Comparison of ENCODE assay signal across 10 cellular contexts in the genomic region with DNA sequence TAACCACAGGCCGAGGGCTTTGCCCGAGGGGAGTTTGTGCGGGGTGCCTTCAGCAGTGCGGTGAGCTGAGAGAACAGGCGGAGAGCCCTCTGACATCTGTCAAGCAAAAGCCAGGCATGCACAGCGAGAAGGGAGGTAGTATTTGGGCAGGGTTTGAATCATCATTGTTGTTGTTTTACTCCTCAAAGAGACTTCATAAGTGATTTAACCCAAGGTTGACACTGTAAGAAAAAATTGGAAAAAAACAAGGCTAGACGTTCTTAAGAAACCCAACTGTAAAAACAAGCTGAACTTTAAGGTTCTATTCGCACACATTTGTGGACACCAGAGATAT. TPM values are rescaled to one million over a fixed set of nuclear protein-coding genes. Genes with fewer than 3 reads are reported as not detected.
A peak's percentile ranks its signal among the peaks of the same experiment; 100 is the strongest.
DNase-seq lines count a peak whose midpoint lies in the region; ATAC-seq and TF ChIP-seq lines count a peak whose summit lies in the region.
"Had no signal": no experiment of that assay in that cellular context is flagged by ENCODE, and none has a peak within 500 bp of the region (broad histone marks: within the 10 kb centered on the region; RNA-seq: fewer than 3 reads in every experiment).

No MANE protein-coding gene starts in this region.

- H3K9me3 ChIP-seq in iPS DF 6.9 (ENCODE audit: control insufficient read depth, insufficient read depth, low read length) (no peaks in the 10 kb centered on the region), aorta (ENCODE audit: control insufficient read depth, low read length) (no peaks in the 10 kb centered on the region)

- H3K36me3 ChIP-seq in iPS DF 6.9 (ENCODE audit: control insufficient read depth, insufficient read depth, low read length) (peaks cover 2% of the 10 kb centered on the region; the same call in 1 of the 2 replicates), aorta (ENCODE audit: control insufficient read depth in 1 of 2, insufficient read depth in 2 of 2, low read length in 1 of 2) (no peaks in the 10 kb centered on the region)

- H3K4me3 ChIP-seq in iPS DF 6.9 (ENCODE audit: low read length) (peak overlapping the region; percentile 51; the same call in 1 of the 2 replicates), aorta (ENCODE audit: low read length in 2 of 2) (peak overlapping the region in 1 of 2 donors; percentile 50)

- H3K27ac ChIP-seq in iPS DF 6.9 (ENCODE audit: low read length) (no peak overlapping the region), aorta (ENCODE audit: low read depth in 1 of 2, low read length in 2 of 2) (no peak overlapping the region)

- no peaks in the 10 kb centered on the region for H3K4me1 ChIP-seq in iPS DF 6.9 (ENCODE audit: control insufficient read depth, insufficient read depth, low read length)
- no peaks in the 10 kb centered on the region for H3K4me1 ChIP-seq in aorta (ENCODE audit: control insufficient read depth in 1 of 2, insufficient read depth in 2 of 2, low read length in 2 of 2)

- intact Hi-C loops in aorta (cut with DNase I): no loop called here

- H3K4me1 Mint-ChIP-seq in stimulated activated memory B cell treated with anti-CD40 and anti-IgM and Interleukin-4, amounts not matched to agents 10 μg/mL and 1 μg/mL and 100 μg/mL, for 72 hours: peaks cover 13% of the 10 kb centered on the region

- H3K36me3 Mint-ChIP-seq in stimulated activated memory B cell treated with anti-CD40 and anti-IgM and Interleukin-4, amounts not matched to agents 10 μg/mL and 1 μg/mL and 100 μg/mL, for 72 hours: no peaks in the 10 kb centered on the region
- H3K36me3 Mint-ChIP-seq: CD14-positive monocyte had no signal

- ATAC-seq in SK-N-SH treated with all-trans-retinoic acid at 6 μM for 48 hours (0 out of 3 replicates have a peak, but pooled peaks have one; percentile 2), aorta (ENCODE audit: low FRiP score) (no peak), omental fat pad (ENCODE audit: low FRiP score) (no peak)
- ATAC-seq in stimulated activated memory B cell treated with anti-CD40 and anti-IgM and Interleukin-4, amounts not matched to agents 10 μg/mL and 1 μg/mL and 100 μg/mL, for 72 hours: no peak

- H3K27me3 ChIP-seq in iPS DF 6.9 (ENCODE audit: control insufficient read depth, insufficient read depth, low read length) (no peaks in the 10 kb centered on the region), aorta (ENCODE audit: control insufficient read depth in 1 of 2, insufficient read depth in 2 of 2, low read length in 1 of 2) (no peaks in the 10 kb centered on the region)

- H3K9me3 Mint-ChIP-seq in stimulated activated memory B cell treated with anti-CD40 and anti-IgM and Interleukin-4, amounts not matched to agents 10 μg/mL and 1 μg/mL and 100 μg/mL, for 72 hours: no peaks in the 10 kb centered on the region
- H3K9me3 Mint-ChIP-seq: dendritic cell treated with granulocyte-macrophage colony-stimulating factor and Interleukin-4, amounts not matched to agents 40 ng/mL and 50 ng/mL, for 4 days had no signal

- no CpG with 5 or more reads among the region's 8 CpGs for WGBS in iPS DF 6.9 (ENCODE audit: insufficient coverage, insufficient read length)
- 21 to 27% methylated on average over 8 of the region's 8 CpGs for WGBS in aorta, 2 donors

- H3K4me3 Mint-ChIP-seq in stimulated activated memory B cell treated with anti-CD40 and anti-IgM and Interleukin-4, amounts not matched to agents 10 μg/mL and 1 μg/mL and 100 μg/mL, for 72 hours: peak overlapping the region; percentile 95

- TF ChIP-seq CTCF in omental fat pad (IDR thresholded peaks at IDR 0.05): no peak

- no peaks in the 10 kb centered on the region for H3K27me3 Mint-ChIP-seq in stimulated activated memory B cell treated with anti-CD40 and anti-IgM and Interleukin-4, amounts not matched to agents 10 μg/mL and 1 μg/mL and 100 μg/mL, for 72 hours

- H3K27ac Mint-ChIP-seq in stimulated activated memory B cell treated with anti-CD40 and anti-IgM and Interleukin-4, amounts not matched to agents 10 μg/mL and 1 μg/mL and 100 μg/mL, for 72 hours: no peak overlapping the region
- H3K27ac Mint-ChIP-seq: dendritic cell treated with granulocyte-macrophage colony-stimulating factor and Interleukin-4, amounts not matched to agents 40 ng/mL and 50 ng/mL, for 4 days had no signal

- DNase-seq in NCI-H2081 (lab: John Stamatoyannopoulos, UW) (peak; percentile 7 to 38), NCI-H2081 treated with DMSO at 0.1 percent for 48 hours (lab: John Stamatoyannopoulos, UW) (no peak), iPS DF 6.9 (ENCODE audit: low read depth, low spot score) (no peak), aorta (no peak), omental fat pad (ENCODE audit: low spot score) (no peak), GM19240 (ENCODE audit: insufficient read length, low spot score) (no peak)

TF ChIP-seq in SK-N-SH treated with all-trans-retinoic acid at 6 μM for 48 hours, 23 proteins besides CTCF, POLR2A, EP300 and RAD21:
- TF ChIP-seq ZNF70 (CRISPR knock-in tag; IDR thresholded peaks at IDR 0.05): no peak
- TF ChIP-seq ZC3H10 (CRISPR knock-in tag; IDR thresholded peaks at IDR 0.05): no peak
- no peak for TF ChIP-seq GLIS3 (CRISPR knock-in tag; IDR thresholded peaks at IDR 0.05)
- TF ChIP-seq ISL1 (CRISPR knock-in tag; IDR thresholded peaks at IDR 0.05): no peak
- TF ChIP-seq ZFP30 (CRISPR knock-in tag; IDR thresholded peaks at IDR 0.05): no peak
- no peak for TF ChIP-seq ARNTL (CRISPR knock-in tag; IDR thresholded peaks at IDR 0.05; ENCODE audit: borderline replicate concordance, low read depth)
- no peak for TF ChIP-seq OSR1 (CRISPR knock-in tag; IDR thresholded peaks at IDR 0.05)
- TF ChIP-seq ZNF565 (CRISPR knock-in tag; conservative IDR thresholded peaks at IDR 0.05; ENCODE audit: low read depth): no peak
- TF ChIP-seq BACH2 (CRISPR knock-in tag; IDR thresholded peaks at IDR 0.05; ENCODE audit: borderline replicate concordance): no peak
- no peak for TF ChIP-seq ZFP3 (CRISPR knock-in tag; IDR thresholded peaks at IDR 0.05)
- TF ChIP-seq, protein P1, sequence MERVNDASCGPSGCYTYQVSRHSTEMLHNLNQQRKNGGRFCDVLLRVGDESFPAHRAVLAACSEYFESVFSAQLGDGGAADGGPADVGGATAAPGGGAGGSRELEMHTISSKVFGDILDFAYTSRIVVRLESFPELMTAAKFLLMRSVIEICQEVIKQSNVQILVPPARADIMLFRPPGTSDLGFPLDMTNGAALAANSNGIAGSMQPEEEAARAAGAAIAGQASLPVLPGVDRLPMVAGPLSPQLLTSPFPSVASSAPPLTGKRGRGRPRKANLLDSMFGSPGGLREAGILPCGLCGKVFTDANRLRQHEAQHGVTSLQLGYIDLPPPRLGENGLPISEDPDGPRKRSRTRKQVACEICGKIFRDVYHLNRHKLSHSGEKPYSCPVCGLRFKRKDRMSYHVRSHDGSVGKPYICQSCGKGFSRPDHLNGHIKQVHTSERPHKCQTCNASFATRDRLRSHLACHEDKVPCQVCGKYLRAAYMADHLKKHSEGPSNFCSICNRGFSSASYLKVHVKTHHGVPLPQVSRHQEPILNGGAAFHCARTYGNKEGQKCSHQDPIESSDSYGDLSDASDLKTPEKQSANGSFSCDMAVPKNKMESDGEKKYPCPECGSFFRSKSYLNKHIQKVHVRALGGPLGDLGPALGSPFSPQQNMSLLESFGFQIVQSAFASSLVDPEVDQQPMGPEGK (CRISPR knock-in tag; IDR thresholded peaks at IDR 0.05; ENCODE audit: borderline replicate concordance): no peak
- TF ChIP-seq, protein P2, sequence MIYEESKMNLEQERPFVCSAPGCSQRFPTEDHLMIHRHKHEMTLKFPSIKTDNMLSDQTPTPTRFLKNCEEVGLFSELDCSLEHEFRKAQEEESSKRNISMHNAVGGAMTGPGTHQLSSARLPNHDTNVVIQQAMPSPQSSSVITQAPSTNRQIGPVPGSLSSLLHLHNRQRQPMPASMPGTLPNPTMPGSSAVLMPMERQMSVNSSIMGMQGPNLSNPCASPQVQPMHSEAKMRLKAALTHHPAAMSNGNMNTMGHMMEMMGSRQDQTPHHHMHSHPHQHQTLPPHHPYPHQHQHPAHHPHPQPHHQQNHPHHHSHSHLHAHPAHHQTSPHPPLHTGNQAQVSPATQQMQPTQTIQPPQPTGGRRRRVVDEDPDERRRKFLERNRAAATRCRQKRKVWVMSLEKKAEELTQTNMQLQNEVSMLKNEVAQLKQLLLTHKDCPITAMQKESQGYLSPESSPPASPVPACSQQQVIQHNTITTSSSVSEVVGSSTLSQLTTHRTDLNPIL (CRISPR knock-in tag; IDR thresholded peaks at IDR 0.05; ENCODE audit: low read depth): no peak
- no peak for TF ChIP-seq TCF4 (CRISPR knock-in tag; IDR thresholded peaks at IDR 0.05; ENCODE audit: borderline replicate concordance)

RNA-seq across cellular contexts. Expression of a gene that starts 1.3 kb away (rescaled TPM):
- total RNA-seq in aorta (1 to 10 TPM; 6.0 to 8.4 TPM), omental fat pad (1 to 10 TPM in 3 of 4 donors, under 1 TPM in 1; 0.82 to 7.3 (median 3.4) TPM)
- polyA plus RNA-seq in aorta: under 1 TPM; 0.13 to 0.23 TPM

RNA-seq across cellular contexts. Expression of a gene that starts 59.0 kb away (rescaled TPM):
- total RNA-seq in aorta: 1 to 10 TPM; 4.4 to 7.3 TPM
- 1 to 10 TPM; 2.8 to 3.3 TPM for polyA plus RNA-seq in aorta
- 10 to 100 TPM in 3 of 4 donors, 1 to 10 TPM in 1; 7.7 to 21.4 (median 16.1) TPM for total RNA-seq in omental fat pad

RNA-seq across cellular contexts. Expression of a gene that starts 59.2 kb away (rescaled TPM):
- 10 to 100 TPM; 16.0 to 17.2 TPM for total RNA-seq in aorta
- 1 to 10 TPM; 4.1 to 9.3 TPM for polyA plus RNA-seq in aorta
- total RNA-seq in omental fat pad: 10 to 100 TPM in 2 of 4 donors, 1 to 10 TPM in 2; 5.9 to 22.1 (median 8.2) TPM

Comparison
In these comparisons a context has a peak if more than half of its experiments do, and no peak if none do; other contexts are left out.
1. DNase-seq: peak in NCI-H2081 (2 of 2); none in NCI-H2081 treated with DMSO at 0.1 percent for 48 hours (single experiment), iPS DF 6.9 (single experiment), aorta (0 of 2), omental fat pad (single experiment) and GM19240 (single experiment).